12 cellular contexts compared by ENCODE assay signal in genomic region chr3:66485291-66485968, GRCh38. TPM values are rescaled to one million over a fixed set of nuclear protein-coding genes. Genes with fewer than 3 reads are reported as not detected.
A peak's percentile ranks its signal among the peaks of the same experiment; 100 is the strongest.
DNase-seq lines count a peak whose midpoint lies in the region; ATAC-seq, FAIRE-seq and TF ChIP-seq lines count a peak whose summit lies in the region.
"Had no signal": no experiment of that assay in that cellular context is flagged by ENCODE, and none has a peak within 500 bp of the region (broad histone marks: within the 10 kb centered on the region; RNA-seq: fewer than 3 reads in every experiment).

No MANE protein-coding gene starts in this region.

- peaks cover 66% of the 10 kb centered on the region for H3K4me1 Mint-ChIP-seq in type B pancreatic cell (ENCODE audit: unreplicated experiment)

- peak; percentile 24 for DNase-seq in NK-92 treated with Interleukin-12 subunit alpha and Interleukin-12 subunit beta, amount 100 ng/mL, for 24 hours (lab: John Stamatoyannopoulos, UW)
- no peak for DNase-seq in NK-92 (lab: John Stamatoyannopoulos, UW; ENCODE audit: unreplicated experiment)
- peak; percentile 87 for DNase-seq in brain microvascular endothelial cell
- DNase-seq in type B pancreatic cell (ENCODE audit: extremely low spot score, unreplicated experiment), result no peak
- no peak for DNase-seq in NCI-H2107 treated with DMSO at 0.1 percent for 48 hours (lab: John Stamatoyannopoulos, UW; ENCODE audit: unreplicated experiment)
- no peak for DNase-seq in foreskin melanocyte
- DNase-seq: RPMI8226 had no signal

- peak overlapping the region; percentile 4 for H3K27ac Mint-ChIP-seq in type B pancreatic cell
- H3K27ac Mint-ChIP-seq: stimulated activated naive CD8-positive, alpha-beta T cell treated with anti-CD3 and anti-CD28 coated beads, Interleukin-15, Interleukin-2, amounts not matched to agents 100 ng/mL and 50 ng/mL, for 24 hours had no signal

- in situ Hi-C loops in brain microvascular endothelial cell (cut with HindIII; ENCODE audit: low pct_ligation_motif_present, low sequenced_read_pairs), result no loop called here

- no peaks in the 10 kb centered on the region for H3K27me3 ChIP-seq in brain microvascular endothelial cell (replicated peaks)

- FAIRE-seq in islet of Langerhans (lab: Jason Lieb, UNC), result peak; percentile 82
- FAIRE-seq: A204.1, endothelial cell of umbilical vein had no signal

- no peaks in the 10 kb centered on the region for H3K36me3 ChIP-seq in brain microvascular endothelial cell (replicated peaks)

- TF ChIP-seq CTCF in brain microvascular endothelial cell (IDR thresholded peaks at IDR 0.05; ENCODE audit: low read depth, low read length, missing control alignments) (no peak), type B pancreatic cell (conservative IDR thresholded peaks at IDR 0.05) (no peak)

- H3K4me3 Mint-ChIP-seq in type B pancreatic cell, result no peak overlapping the region
- H3K4me3 Mint-ChIP-seq: stimulated activated naive CD8-positive, alpha-beta T cell treated with anti-CD3 and anti-CD28 coated beads, Interleukin-15, Interleukin-2, amounts not matched to agents 100 ng/mL and 50 ng/mL, for 24 hours had no signal

- peaks cover 4% of the 10 kb centered on the region for H3K9me3 Mint-ChIP-seq in type B pancreatic cell
- H3K9me3 Mint-ChIP-seq: stimulated activated naive CD8-positive, alpha-beta T cell treated with anti-CD3 and anti-CD28 coated beads, Interleukin-15, Interleukin-2, amounts not matched to agents 100 ng/mL and 50 ng/mL, for 24 hours had no signal

- H3K27me3 Mint-ChIP-seq in type B pancreatic cell, result peaks cover 7% of the 10 kb centered on the region
- H3K27me3 Mint-ChIP-seq: stimulated activated naive CD8-positive, alpha-beta T cell treated with anti-CD3 and anti-CD28 coated beads, Interleukin-15, Interleukin-2, amounts not matched to agents 100 ng/mL and 50 ng/mL, for 24 hours had no signal

- no peak overlapping the region for H3K4me3 ChIP-seq in brain microvascular endothelial cell (ENCODE audit: low read depth, low read length)

- ATAC-seq in HG02938 (IDR thresholded peaks at IDR 0.05; ENCODE audit: unreplicated experiment), result no peak

- peaks cover 6% of the 10 kb centered on the region for H3K36me3 Mint-ChIP-seq in type B pancreatic cell

- peak overlapping the region; percentile 74 for H3K27ac ChIP-seq in brain microvascular endothelial cell

RNA-seq across cellular contexts. Expression of gene LRIG1, which starts 15.4 kb away (rescaled TPM):
- total RNA-seq in type B pancreatic cell (ENCODE audit: low replicate concordance), result 10.9 and 28.9 TPM in 2 replicates

Comparison
In these comparisons a context has a peak if more than half of its experiments do, and no peak if none do; other contexts are left out.
1. DNase-seq: peak in NK-92 treated with Interleukin-12 subunit alpha and Interleukin-12 subunit beta, amount 100 ng/mL, for 24 hours (single experiment) and brain microvascular endothelial cell (single experiment); none in NK-92 (single experiment), type B pancreatic cell (single experiment), NCI-H2107 treated with DMSO at 0.1 percent for 48 hours (single experiment) and foreskin melanocyte (single experiment).